8 cellular contexts compared by ENCODE assay signal in genomic region chr4:74934016-74934821, GRCh38. TPM values are rescaled to one million over a fixed set of nuclear protein-coding genes. Genes with fewer than 3 reads are reported as not detected.
DNase-seq lines count a peak whose midpoint lies in the region; ATAC-seq and TF ChIP-seq lines count a peak whose summit lies in the region.

No MANE protein-coding gene starts in this region.

- POLR2A ChIA-PET in activated CD4-positive, alpha-beta memory T cell treated with anti-CD3 and anti-CD28 coated beads for 36 hours (lab: Charles Lee), result no interaction called here

- no peak for TF ChIP-seq CTCF in BE2C (IDR thresholded peaks at IDR 0.05; ENCODE audit: low read depth, low read length)

- ATAC-seq in GM19328 (IDR thresholded peaks at IDR 0.05; ENCODE audit: unreplicated experiment), result no peak
- no peak for ATAC-seq in GM21526 (IDR thresholded peaks at IDR 0.05; ENCODE audit: low FRiP score, unreplicated experiment)

- peak; percentile 32 for DNase-seq in BE2C
- peak; percentile 22 for DNase-seq in HT-29 (ENCODE audit: low spot score)
- DNase-seq in activated CD4-positive, alpha-beta memory T cell treated with anti-CD3 and anti-CD28 coated beads for 36 hours, result no peak
- DNase-seq in head of caudate nucleus, result peak; percentile 11 to 74 (median 41)
- DNase-seq in nucleus accumbens (lab: John Stamatoyannopoulos, UW), result peak in 32 of 56 donors; percentile 1 to 52 (median 23)
- DNase-seq in cerebellum (ENCODE audit: low spot score), result no peak

- H3K27ac Mint-ChIP-seq in activated CD4-positive, alpha-beta memory T cell treated with anti-CD3 and anti-CD28 coated beads for 36 hours, result no peak overlapping the region

- no peaks in the 10 kb centered on the region for H3K36me3 Mint-ChIP-seq in activated CD4-positive, alpha-beta memory T cell treated with anti-CD3 and anti-CD28 coated beads for 36 hours

- H3K27me3 ChIP-seq in BE2C, result peaks cover 17% of the 10 kb centered on the region

- peak overlapping the region; percentile 63 for H3K4me3 ChIP-seq in BE2C (ENCODE audit: low read depth, low read length)

- no peaks in the 10 kb centered on the region for H3K9me3 ChIP-seq in BE2C

- peaks cover 8% of the 10 kb centered on the region; the same call in 1 of the 2 replicates for H3K4me1 ChIP-seq in BE2C

- CTCF ChIA-PET in activated CD4-positive, alpha-beta memory T cell treated with anti-CD3 and anti-CD28 coated beads for 36 hours (lab: Charles Lee), result no interaction called here

- no peaks in the 10 kb centered on the region for H3K36me3 ChIP-seq in BE2C

- H3K4me3 Mint-ChIP-seq in activated CD4-positive, alpha-beta memory T cell treated with anti-CD3 and anti-CD28 coated beads for 36 hours, result peak overlapping the region; percentile 29

- H3K9me3 Mint-ChIP-seq in activated CD4-positive, alpha-beta memory T cell treated with anti-CD3 and anti-CD28 coated beads for 36 hours, result no peaks in the 10 kb centered on the region

- intact Hi-C loops in activated CD4-positive, alpha-beta memory T cell treated with anti-CD3 and anti-CD28 coated beads for 36 hours (cut with micrococcal nuclease), result no loop called here
- intact Hi-C loops in head of caudate nucleus (cut with DNase I), result loop anchor here (5.0 to 10.0 kb wide), 2 partner anchors 59 to 558 kb away; no protein-coding TSS in a partner anchor

- H3K4me1 Mint-ChIP-seq in activated CD4-positive, alpha-beta memory T cell treated with anti-CD3 and anti-CD28 coated beads for 36 hours (ENCODE audit: low read depth), result peaks cover 13% of the 10 kb centered on the region

- peaks cover 47% of the 10 kb centered on the region for H3K27me3 Mint-ChIP-seq in activated CD4-positive, alpha-beta memory T cell treated with anti-CD3 and anti-CD28 coated beads for 36 hours

RNA-seq across cellular contexts. Expression of gene PARM1, which starts 1.3 kb away (rescaled TPM):
- polyA plus RNA-seq in BE2C (2012; ENCODE audit: insufficient read depth, insufficient read length, low read depth), result 1.4 TPM
- 1.0 and 1.1 TPM in 2 replicates for total RNA-seq in HT-29 (2014; rRNA removed; shearing (Covaris generic))
- total RNA-seq in activated CD4-positive, alpha-beta memory T cell treated with anti-CD3 and anti-CD28 coated beads for 36 hours, result not detected
- total RNA-seq in cerebellum, result 63.6 TPM

Comparison
In these comparisons a context has a peak if more than half of its experiments do, and no peak if none do; other contexts are left out.
1. DNase-seq: peak in BE2C (single experiment), HT-29 (single experiment), head of caudate nucleus (42 of 42) and nucleus accumbens (32 of 56); none in activated CD4-positive, alpha-beta memory T cell treated with anti-CD3 and anti-CD28 coated beads for 36 hours (single experiment) and cerebellum (single experiment).
2. RNA of gene PARM1, which starts 1.3 kb away (total RNA-seq): 63.6 TPM in cerebellum (single experiment); 1.0 to 1.1 TPM in HT-29 and not detected in activated CD4-positive, alpha-beta memory T cell treated with anti-CD3 and anti-CD28 coated beads for 36 hours; every median in the first group is over 10 times any median in the second.